1 cellular context compared by ENCODE assay signal in genomic region chr1:224213438-224214119, GRCh38.
A peak's percentile ranks its signal among the peaks of the same experiment; 100 is the strongest.
TF ChIP-seq lines count a peak whose summit lies in the region.

No MANE protein-coding gene starts in this region.

TF ChIP-seq in GM12878, 131 proteins besides CTCF, POLR2A, EP300 and RAD21 (continued from another document):
- no peak for TF ChIP-seq WRNIP1 (IDR thresholded peaks at IDR 0.05; ENCODE audit: borderline replicate concordance, low read depth, low read length)
- TF ChIP-seq EZH2 (IDR thresholded peaks at IDR 0.05; ENCODE audit: borderline replicate concordance, control insufficient read depth, low read depth, low read length) = no peak
- no peak for TF ChIP-seq CREM (IDR thresholded peaks at IDR 0.05; ENCODE audit: low read depth)
- 0 out of 4 replicates have a peak, but pooled peaks of 1 of the 2 experiments have one; percentile 11 for TF ChIP-seq IKZF2 (IDR thresholded peaks at IDR 0.05)
TF ChIP-seq in GM12878: peak in this region for 2.
